ENCODE assay signal across 16 cellular contexts in genomic region chr3:37050242-37050641, GRCh38. TPM values are rescaled to one million over a fixed set of nuclear protein-coding genes. Genes with fewer than 3 reads are reported as not detected.
DNase-seq lines count a peak whose midpoint lies in the region; ATAC-seq, FAIRE-seq and TF ChIP-seq lines count a peak whose summit lies in the region.
"Had no signal": no experiment of that assay in that cellular context is flagged by ENCODE, and none has a peak within 500 bp of the region (broad histone marks: within the 10 kb centered on the region; RNA-seq: fewer than 3 reads in every experiment).

No MANE protein-coding gene starts in this region.

- 96% methylated on average over 1 of the region's 1 CpG; no CpG with 5 or more reads in 1 of the 2 experiments for WGBS in endodermal cell (ENCODE audit: insufficient coverage in 1 of 2, insufficient read length in 1 of 2), 2 experiments
- whole genome bisulfite sequencing in small intestine, 3 donors, result 85 to 96% (median 90%) methylated on average over 1 of the region's 1 CpG

- no peaks in the 10 kb centered on the region for H3K27me3 ChIP-seq in BE2C
- no peaks in the 10 kb centered on the region for H3K27me3 ChIP-seq in endodermal cell (ENCODE audit: control insufficient read depth, insufficient read depth, low read length, poor library complexity, severe bottlenecking)
- H3K27me3 ChIP-seq in small intestine (ENCODE audit: control insufficient read depth in 2 of 2, insufficient read depth in 2 of 2, low read length in 2 of 2), result no peaks in the 10 kb centered on the region
- H3K27me3 ChIP-seq: SJCRH30 had no signal

- no peak overlapping the region for H3K9ac ChIP-seq in endodermal cell (ENCODE audit: extremely low read depth, low read length, poor library complexity, severe bottlenecking)
- H3K9ac ChIP-seq: KMS-11 had no signal

- FAIRE-seq in small intestine (lab: Jason Lieb, UNC), result no peak
- FAIRE-seq: H1, kidney had no signal

- H3K4me3 ChIP-seq in BE2C (ENCODE audit: low read depth, low read length) (no peak overlapping the region), endodermal cell (ENCODE audit: low read length) (no peak overlapping the region), small intestine (ENCODE audit: low read depth in 1 of 2, low read length in 2 of 2) (no peak overlapping the region)
- H3K4me3 ChIP-seq: SJCRH30 had no signal

- no peaks in the 10 kb centered on the region for H3K27me3 Mint-ChIP-seq in endodermal cell (ENCODE audit: insufficient read depth)

- no peak for ATAC-seq in GM19467 (IDR thresholded peaks at IDR 0.05; ENCODE audit: unreplicated experiment)
- ATAC-seq: activated CD4-positive, CD25-positive, alpha-beta regulatory T cell treated with anti-CD3 and anti-CD28 coated beads, Interleukin-2, amount 50 U/mL, for 24 hours had no signal

- peaks cover 2% of the 10 kb centered on the region; the same call in 1 of the 2 replicates for H3K4me1 ChIP-seq in BE2C
- H3K4me1 ChIP-seq in endodermal cell (ENCODE audit: control insufficient read depth, insufficient read depth, low read length), result peaks cover 9% of the 10 kb centered on the region
- H3K4me1 ChIP-seq in small intestine (ENCODE audit: control insufficient read depth in 2 of 2, insufficient read depth in 1 of 2, low read depth in 1 of 2, low read length in 1 of 2), result no peaks in the 10 kb centered on the region
- H3K4me1 ChIP-seq: Caco-2 had no signal

- no peak overlapping the region for H3K4me3 Mint-ChIP-seq in endodermal cell

- peaks cover 67% of the 10 kb centered on the region for H3K36me3 Mint-ChIP-seq in endodermal cell (ENCODE audit: low read depth)

- H3K36me3 ChIP-seq in BE2C, result peaks cover 16% of the 10 kb centered on the region
- peaks cover 79% of the 10 kb centered on the region for H3K36me3 ChIP-seq in endodermal cell (ENCODE audit: control insufficient read depth, insufficient read depth, low read length)
- H3K36me3 ChIP-seq in small intestine (ENCODE audit: control insufficient read depth in 2 of 2, insufficient read depth in 2 of 2, low read length in 2 of 2), result peaks cover 11 to 29% of the 10 kb centered on the region in 2 donors

- H3K27ac Mint-ChIP-seq in endodermal cell, result peak overlapping the region; percentile 63

- no peaks in the 10 kb centered on the region for H3K9me3 ChIP-seq in BE2C
- no peaks in the 10 kb centered on the region for H3K9me3 ChIP-seq in endodermal cell (ENCODE audit: control insufficient read depth, low read length)
- H3K9me3 ChIP-seq in small intestine (ENCODE audit: control insufficient read depth, low read depth), result no peaks in the 10 kb centered on the region
- H3K9me3 ChIP-seq: Caco-2, SJCRH30 had no signal

- TF ChIP-seq CTCF in BE2C (IDR thresholded peaks at IDR 0.05; ENCODE audit: low read depth, low read length) (no peak), endodermal cell (conservative IDR thresholded peaks at IDR 0.05) (no peak)

- H3K9me3 Mint-ChIP-seq in endodermal cell, result no peaks in the 10 kb centered on the region

- H3K27ac ChIP-seq in endodermal cell (ENCODE audit: low read depth, low read length) (no peak overlapping the region), small intestine (ENCODE audit: low read depth in 1 of 2, low read length in 1 of 2) (no peak overlapping the region)
- H3K27ac ChIP-seq: KMS-11, SJCRH30 had no signal

- DNase-seq in BE2C (peak; percentile 61), NCI-H1105 (lab: John Stamatoyannopoulos, UW) (peak; percentile 29), endodermal cell (no peak), medulla oblongata (ENCODE audit: extremely low spot score) (peak; percentile 45), small intestine (no peak), NCI-H82 (lab: John Stamatoyannopoulos, UW) (no peak)
- DNase-seq: Caco-2, cerebellar nuclear complex, hippocampal formation, kidney, NCI-H1436, SJCRH30 had no signal

- H3K4me1 Mint-ChIP-seq in endodermal cell, result peaks cover 12% of the 10 kb centered on the region

RNA-seq across cellular contexts. Expression of gene MLH1, which starts 56.9 kb away (rescaled TPM):
- 17.8 TPM for polyA plus RNA-seq in BE2C (2012; ENCODE audit: insufficient read depth, insufficient read length, low read depth)
- total RNA-seq in endodermal cell, result 10 to 100 TPM; 36.4 to 47.0 TPM
- 60.7 TPM for polyA plus RNA-seq in endodermal cell (2013, experiment 1 of 2)
- 55.1 TPM for polyA plus RNA-seq in endodermal cell (2013, experiment 2 of 2)
- 10 to 100 TPM in 2 of 3 donors, 1 to 10 TPM in 1; 5.6 to 20.2 (median 10.8) TPM for polyA plus RNA-seq in small intestine

RNA-seq across cellular contexts. Expression of gene EPM2AIP1, which starts 57.3 kb away (rescaled TPM):
- 11.5 TPM for polyA plus RNA-seq in BE2C (2012; ENCODE audit: insufficient read depth, insufficient read length, low read depth)
- 10 to 100 TPM; 15.7 to 19.5 TPM for total RNA-seq in endodermal cell
- polyA plus RNA-seq in endodermal cell (2013, experiment 1 of 2), result 23.2 TPM
- 23.4 TPM for polyA plus RNA-seq in endodermal cell (2013, experiment 2 of 2)
- polyA plus RNA-seq in small intestine, result 1 to 10 TPM; 1.8 to 4.0 (median 1.9) TPM

Comparison
In these comparisons a context has a peak if more than half of its experiments do, and no peak if none do; other contexts are left out.
1. DNase-seq: peak in BE2C (single experiment), NCI-H1105 (single experiment) and medulla oblongata (single experiment); none in endodermal cell (single experiment), small intestine (single experiment) and NCI-H82 (single experiment).